10 cellular contexts compared by ENCODE assay signal in the genomic region with DNA sequence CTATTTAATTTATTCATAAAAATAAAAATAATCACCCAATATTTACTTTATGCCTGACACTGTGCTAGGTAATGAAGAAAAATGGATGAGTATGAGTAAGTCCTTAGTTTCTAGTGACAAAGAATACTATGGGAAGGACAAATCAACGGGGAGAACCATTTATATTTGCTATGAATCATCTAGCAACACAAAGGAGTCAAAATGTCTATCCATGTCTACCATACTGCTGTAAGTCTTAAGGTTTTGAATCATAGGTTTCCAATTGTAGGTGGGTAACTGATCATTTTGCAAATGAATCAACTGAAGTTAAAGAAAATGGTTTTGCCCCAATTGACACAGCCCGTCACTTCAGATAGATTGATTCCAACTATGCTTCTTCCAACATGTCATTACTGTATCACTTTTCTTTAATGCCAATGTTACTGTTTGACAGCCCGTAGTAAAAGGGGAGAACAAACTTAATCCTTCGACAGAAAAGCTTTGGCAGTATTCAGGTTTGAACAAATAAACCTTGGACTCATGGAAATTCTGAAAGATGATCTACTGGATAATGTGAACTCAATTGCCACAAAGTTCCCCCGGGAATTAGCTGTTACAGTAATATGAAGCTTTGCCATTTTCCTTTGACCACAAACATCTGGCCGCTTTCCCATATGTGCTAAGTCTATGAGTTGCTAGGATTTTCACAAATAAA. TPM values are rescaled to one million over a fixed set of nuclear protein-coding genes. Genes with fewer than 3 reads are reported as not detected.
DNase-seq lines count a peak whose midpoint lies in the region; ATAC-seq and TF ChIP-seq lines count a peak whose summit lies in the region.
"Had no signal": no experiment of that assay in that cellular context is flagged by ENCODE, and none has a peak within 500 bp of the region (broad histone marks: within the 10 kb centered on the region; RNA-seq: fewer than 3 reads in every experiment).

No MANE protein-coding gene starts in this region.

- ATAC-seq in right lobe of liver (peak; percentile 13 to 39 (median 26)), GM21367 (IDR thresholded peaks at IDR 0.05; ENCODE audit: unreplicated experiment) (no peak)
- ATAC-seq in natural killer cell treated with Interleukin-12 subunit alpha and Interleukin-12 subunit beta and Interleukin-15 and Interleukin-18, amount 100 ng/mL, for 72 hours, result no peak

- intact Hi-C loops in right lobe of liver (cut with DNase I), result no loop called here

- peaks cover 0 to 26% (median 2%) of the 10 kb centered on the region in 4 donors for H3K4me1 ChIP-seq in right lobe of liver

- DNase-seq in DMS 273 treated with DMSO at 0.1 percent for 48 hours (lab: John Stamatoyannopoulos, UW) (peak; percentile 10), NCI-H1105 (lab: John Stamatoyannopoulos, UW) (peak; percentile 35), amniotic stem cell (lab: John Stamatoyannopoulos, UW) (peak; percentile 97), right lobe of liver (no peak), progenitor cell of endocrine pancreas (ENCODE audit: low spot score, unreplicated experiment) (no peak), GM19240 (ENCODE audit: insufficient read length, low spot score) (no peak)
- DNase-seq in natural killer cell treated with Interleukin-12 subunit alpha and Interleukin-12 subunit beta and Interleukin-15 and Interleukin-18, amount 100 ng/mL, for 72 hours (ENCODE audit: low spot score), result no peak
- DNase-seq: activated naive CD4-positive, alpha-beta T cell treated with anti-CD3 and anti-CD28 coated beads for 36 hours had no signal

- peak overlapping the region in 2 of 3 donors; percentile 81 to 83 for H3K27ac ChIP-seq in right lobe of liver
- H3K27ac ChIP-seq: neutrophil had no signal

- 26% methylated on average over 6 of the region's 6 CpGs for WGBS in right lobe of liver (ENCODE audit: insufficient coverage, low coverage, low lambda C conversion rate, missing lambda C conversion rate)

- no peak overlapping the region for H3K4me3 Mint-ChIP-seq in progenitor cell of endocrine pancreas (ENCODE audit: low read depth)
- no peak overlapping the region for H3K4me3 Mint-ChIP-seq in natural killer cell treated with Interleukin-12 subunit alpha and Interleukin-12 subunit beta and Interleukin-15 and Interleukin-18, amount 100 ng/mL, for 72 hours
- H3K4me3 Mint-ChIP-seq: activated naive CD4-positive, alpha-beta T cell treated with anti-CD3 and anti-CD28 coated beads for 36 hours had no signal

- no peak overlapping the region for H3K27ac Mint-ChIP-seq in progenitor cell of endocrine pancreas
- H3K27ac Mint-ChIP-seq in natural killer cell treated with Interleukin-12 subunit alpha and Interleukin-12 subunit beta and Interleukin-15 and Interleukin-18, amount 100 ng/mL, for 72 hours, result no peak overlapping the region
- H3K27ac Mint-ChIP-seq: activated naive CD4-positive, alpha-beta T cell treated with anti-CD3 and anti-CD28 coated beads for 36 hours had no signal

- H3K4me1 Mint-ChIP-seq in progenitor cell of endocrine pancreas (ENCODE audit: low read depth), result peaks cover 8% of the 10 kb centered on the region
- no peaks in the 10 kb centered on the region for H3K4me1 Mint-ChIP-seq in natural killer cell treated with Interleukin-12 subunit alpha and Interleukin-12 subunit beta and Interleukin-15 and Interleukin-18, amount 100 ng/mL, for 72 hours (ENCODE audit: low read depth in 2 of 2)

- no peaks in the 10 kb centered on the region for H3K36me3 Mint-ChIP-seq in progenitor cell of endocrine pancreas (ENCODE audit: insufficient read depth)
- no peaks in the 10 kb centered on the region for H3K36me3 Mint-ChIP-seq in natural killer cell treated with Interleukin-12 subunit alpha and Interleukin-12 subunit beta and Interleukin-15 and Interleukin-18, amount 100 ng/mL, for 72 hours

- H3K27me3 ChIP-seq in right lobe of liver, result no peaks in the 10 kb centered on the region
- H3K27me3 ChIP-seq: neutrophil had no signal

- no peak for TF ChIP-seq POLR2A in right lobe of liver (IDR thresholded peaks at IDR 0.05)

- peak overlapping the region; percentile 36 to 65 (median 57) for H3K4me3 ChIP-seq in right lobe of liver

- TF ChIP-seq CTCF in right lobe of liver (IDR thresholded peaks at IDR 0.05) (no peak), progenitor cell of endocrine pancreas (IDR thresholded peaks at IDR 0.05; ENCODE audit: unreplicated experiment) (no peak)

- H3K36me3 ChIP-seq in right lobe of liver, result peaks cover 0 to 42% (median 19%) of the 10 kb centered on the region in 4 donors
- H3K36me3 ChIP-seq: neutrophil had no signal

- H3K9me3 Mint-ChIP-seq in progenitor cell of endocrine pancreas (ENCODE audit: low read depth), result no peaks in the 10 kb centered on the region
- H3K9me3 Mint-ChIP-seq in natural killer cell treated with Interleukin-12 subunit alpha and Interleukin-12 subunit beta and Interleukin-15 and Interleukin-18, amount 100 ng/mL, for 72 hours, result no peaks in the 10 kb centered on the region
- H3K9me3 Mint-ChIP-seq: activated naive CD4-positive, alpha-beta T cell treated with anti-CD3 and anti-CD28 coated beads for 36 hours had no signal

- no peaks in the 10 kb centered on the region for H3K27me3 Mint-ChIP-seq in progenitor cell of endocrine pancreas
- H3K27me3 Mint-ChIP-seq in natural killer cell treated with Interleukin-12 subunit alpha and Interleukin-12 subunit beta and Interleukin-15 and Interleukin-18, amount 100 ng/mL, for 72 hours, result peaks cover 4 to 8% of the 10 kb centered on the region in 2 donors

- no peaks in the 10 kb centered on the region for H3K9me3 ChIP-seq in right lobe of liver
- H3K9me3 ChIP-seq: neutrophil had no signal

RNA-seq across cellular contexts. Expression of a gene that starts 3.2 kb away (rescaled TPM):
- total RNA-seq in right lobe of liver (100 to 1,000 TPM; 158 to 634 (median 569) TPM), progenitor cell of endocrine pancreas (0.46 and 1.00 TPM in 2 replicates)
- not detected for total RNA-seq in natural killer cell treated with Interleukin-12 subunit alpha and Interleukin-12 subunit beta and Interleukin-15 and Interleukin-18, amount 100 ng/mL, for 72 hours
- total RNA-seq: activated naive CD4-positive, alpha-beta T cell treated with anti-CD3 and anti-CD28 coated beads for 36 hours had no signal

RNA-seq across cellular contexts. Expression of a gene that starts 40.6 kb away (rescaled TPM):
- not detected for total RNA-seq in right lobe of liver
- not detected in 2 replicates for total RNA-seq in progenitor cell of endocrine pancreas
- total RNA-seq in natural killer cell treated with Interleukin-12 subunit alpha and Interleukin-12 subunit beta and Interleukin-15 and Interleukin-18, amount 100 ng/mL, for 72 hours, result not detected
- total RNA-seq: activated naive CD4-positive, alpha-beta T cell treated with anti-CD3 and anti-CD28 coated beads for 36 hours had no signal

RNA-seq across cellular contexts. Expression of a gene that starts 47.0 kb away (rescaled TPM):
- total RNA-seq in right lobe of liver, result 10 to 100 TPM; 23.8 to 44.7 (median 26.1) TPM
- 3.4 and 3.7 TPM in 2 replicates for total RNA-seq in progenitor cell of endocrine pancreas
- total RNA-seq in natural killer cell treated with Interleukin-12 subunit alpha and Interleukin-12 subunit beta and Interleukin-15 and Interleukin-18, amount 100 ng/mL, for 72 hours, result 1 to 10 TPM; 1.3 to 5.8 TPM

Comparison
In these comparisons a context has a peak if more than half of its experiments do, and no peak if none do; other contexts are left out.
1. DNase-seq: peak in DMS 273 treated with DMSO at 0.1 percent for 48 hours (single experiment), NCI-H1105 (single experiment) and amniotic stem cell (single experiment); none in right lobe of liver (0 of 3), progenitor cell of endocrine pancreas (single experiment), GM19240 (single experiment) and natural killer cell treated with Interleukin-12 subunit alpha and Interleukin-12 subunit beta and Interleukin-15 and Interleukin-18, amount 100 ng/mL, for 72 hours (single experiment).
2. ATAC-seq: peak in right lobe of liver (4 of 4); none in GM21367 (single experiment) and natural killer cell treated with Interleukin-12 subunit alpha and Interleukin-12 subunit beta and Interleukin-15 and Interleukin-18, amount 100 ng/mL, for 72 hours (0 of 2).
3. RNA of a gene that starts 3.2 kb away (total RNA-seq): 158 to 634 TPM in right lobe of liver; 0.46 to 1.00 TPM in progenitor cell of endocrine pancreas and not detected in natural killer cell treated with Interleukin-12 subunit alpha and Interleukin-12 subunit beta and Interleukin-15 and Interleukin-18, amount 100 ng/mL, for 72 hours; every median in the first group is over 10 times any median in the second.